In the genomic region with DNA sequence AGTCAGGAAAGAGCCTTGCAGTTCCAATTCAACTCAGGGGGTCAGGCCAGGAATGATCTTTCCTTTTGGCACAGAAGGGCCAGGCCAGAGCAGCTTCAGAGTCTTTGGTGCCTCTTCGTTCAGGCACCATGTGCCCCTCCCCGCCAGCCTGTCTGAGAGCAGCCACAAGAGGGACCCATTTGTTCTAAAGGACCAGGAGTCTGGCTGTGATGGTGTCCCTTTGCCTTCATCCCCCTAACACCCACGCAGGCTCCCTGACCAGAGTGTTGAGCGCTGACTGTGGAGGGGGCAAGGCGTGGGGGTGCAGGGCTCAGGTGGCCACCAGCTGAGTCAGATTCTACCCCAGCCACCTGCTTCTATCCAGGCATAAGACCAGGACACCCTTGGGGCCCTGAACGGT, we compare ENCODE assay signal across 14 cellular contexts.
DNase-seq lines count a peak whose midpoint lies in the region; TF ChIP-seq lines count a peak whose summit lies in the region.
"Had no signal": no experiment of that assay in that cellular context is flagged by ENCODE, and none has a peak within 500 bp of the region (broad histone marks: within the 10 kb centered on the region; RNA-seq: fewer than 3 reads in every experiment).

No MANE protein-coding gene starts in this region.

- H3K27ac Mint-ChIP-seq in activated naive CD4-positive, alpha-beta T cell treated with anti-CD3 and anti-CD28 coated beads for 36 hours = no peak overlapping the region
- H3K27ac Mint-ChIP-seq: activated naive CD8-positive, alpha-beta T cell had no signal

- no peaks in the 10 kb centered on the region for H3K4me1 ChIP-seq in A673 (ENCODE audit: insufficient read depth, low read length, poor library complexity, severe bottlenecking)
- H3K4me1 ChIP-seq in GM23248 (ENCODE audit: insufficient read depth) = no peaks in the 10 kb centered on the region
- no peaks in the 10 kb centered on the region for H3K4me1 ChIP-seq in OCI-LY7 (ENCODE audit: insufficient read depth, low read length, poor library complexity, severe bottlenecking)
- H3K4me1 ChIP-seq: SJCRH30 had no signal

- peak; percentile 64 for TF ChIP-seq CTCF in A673 (conservative IDR thresholded peaks at IDR 0.05; ENCODE audit: low read depth, low read length)
- no peak for TF ChIP-seq CTCF in OCI-LY7 (conservative IDR thresholded peaks at IDR 0.05; ENCODE audit: low read length)
- peak; percentile 31 for TF ChIP-seq CTCF in epithelial cell of proximal tubule (conservative IDR thresholded peaks at IDR 0.05; ENCODE audit: low read depth, low read length)

- H3K4me1 Mint-ChIP-seq in activated naive CD4-positive, alpha-beta T cell treated with anti-CD3 and anti-CD28 coated beads for 36 hours (ENCODE audit: low read depth) = peaks cover 2% of the 10 kb centered on the region

- H3K4me2 ChIP-seq in GM23248 (ENCODE audit: unreplicated experiment) = no peak overlapping the region
- no peak overlapping the region for H3K4me2 ChIP-seq in OCI-LY7 (ENCODE audit: low read length)

- BruUV-seq in A673 (replicated peaks; lab: Mats Ljungman, UMichigan) = no TSS peak
- BruUV-seq in OCI-LY7 (replicated peaks; lab: Mats Ljungman, UMichigan) = no TSS peak

- H3F3A ChIP-seq in GM23248 (ENCODE audit: insufficient read depth) = no peaks in the 10 kb centered on the region

- intact Hi-C loops in A673 (cut with micrococcal nuclease; ENCODE audit: unreplicated experiment) (no loop called here), OCI-LY7 (cut with micrococcal nuclease; ENCODE audit: unreplicated experiment) (no loop called here)
- intact Hi-C loops in activated naive CD4-positive, alpha-beta T cell treated with anti-CD3 and anti-CD28 coated beads for 36 hours (cut with micrococcal nuclease) = no loop called here

- H3K4me3 ChIP-seq in A673 (ENCODE audit: low read depth, low read length, poor library complexity, severe bottlenecking) (no peak overlapping the region), GM23248 (no peak overlapping the region), OCI-LY7 (ENCODE audit: low read depth, low read length, poor library complexity, severe bottlenecking) (no peak overlapping the region), epithelial cell of proximal tubule (ENCODE audit: low read depth, low read length) (no peak overlapping the region)
- H3K4me3 ChIP-seq: SJCRH30 had no signal

- POLR2A ChIA-PET in A673 (lab: Charles Lee; ENCODE audit: low non-redundant PET) = no interaction called here
- POLR2A ChIA-PET in OCI-LY7 (lab: Charles Lee) = no interaction called here

- H3K79me2 ChIP-seq in GM23248 (ENCODE audit: insufficient read depth) (no peaks in the 10 kb centered on the region), OCI-LY7 (ENCODE audit: insufficient read depth, low read depth, low read length) (no peaks in the 10 kb centered on the region)

- H4K20me1 ChIP-seq in GM23248 (ENCODE audit: insufficient read depth) (no peaks in the 10 kb centered on the region), OCI-LY7 (ENCODE audit: insufficient read depth, low read length) (no peaks in the 10 kb centered on the region)

- H2AFZ ChIP-seq in GM23248 = no peak overlapping the region
- no peak overlapping the region for H2AFZ ChIP-seq in OCI-LY7 (ENCODE audit: low read length)

- H3K9ac ChIP-seq in GM23248 = no peak overlapping the region

- H3K36me3 ChIP-seq in A673 (ENCODE audit: insufficient read depth, low read length, poor library complexity, severe bottlenecking) = no peaks in the 10 kb centered on the region
- H3K36me3 ChIP-seq in GM23248 (ENCODE audit: low read depth) = no peaks in the 10 kb centered on the region
- no peaks in the 10 kb centered on the region for H3K36me3 ChIP-seq in OCI-LY7 (ENCODE audit: insufficient read depth, low read length)
- H3K36me3 ChIP-seq: SJCRH30 had no signal

- H3K36me3 Mint-ChIP-seq in activated naive CD4-positive, alpha-beta T cell treated with anti-CD3 and anti-CD28 coated beads for 36 hours (ENCODE audit: low read depth) = no peaks in the 10 kb centered on the region
- H3K36me3 Mint-ChIP-seq: activated naive CD8-positive, alpha-beta T cell had no signal

- no peaks in the 10 kb centered on the region for H3K9me2 ChIP-seq in GM23248 (ENCODE audit: insufficient read depth)
- H3K9me2 ChIP-seq in OCI-LY7 (ENCODE audit: insufficient read depth, low read length) = no peaks in the 10 kb centered on the region

- DNase-seq in A673 (ENCODE audit: low spot score) = peak; percentile 53
- peak; percentile 33 for DNase-seq in GM23248
- DNase-seq in OCI-LY7 (ENCODE audit: low spot score) = peak; percentile 6
- DNase-seq in epithelial cell of proximal tubule (ENCODE audit: low read depth) = no peak
- no peak for DNase-seq in medulla oblongata (ENCODE audit: extremely low spot score)
- no peak for DNase-seq in SIG-M5 (lab: John Stamatoyannopoulos, UW)
- DNase-seq in midbrain (lab: John Stamatoyannopoulos, UW) = no peak
- no peak for DNase-seq in activated naive CD4-positive, alpha-beta T cell treated with anti-CD3 and anti-CD28 coated beads for 36 hours
- DNase-seq: activated CD4-positive, alpha-beta T cell treated with anti-CD3 and anti-CD28 coated beads, Interleukin-2, amount 50 U/mL, for 48 hours; C1 segment of cervical spinal cord; kidney; stimulated activated CD4-positive, alpha-beta T cell treated with anti-CD3 and anti-CD28 coated beads, Interleukin-2, amount 100 ng/mL, for 48 hours had no signal

- 53 to 68% methylated on average over 6 of the region's 6 CpGs for WGBS in GM23248 (ENCODE audit: low coverage in 1 of 2, low lambda C conversion rate in 2 of 2, missing lambda C conversion rate in 2 of 2), 2 experiments

- H3K27ac ChIP-seq in A673 (ENCODE audit: low read depth, low read length, poor library complexity, severe bottlenecking) (no peak overlapping the region), GM23248 (no peak overlapping the region), OCI-LY7 (ENCODE audit: low read depth, low read length, poor library complexity, severe bottlenecking) (no peak overlapping the region)
- H3K27ac ChIP-seq: SJCRH30 had no signal

- H3K4me3 Mint-ChIP-seq in activated naive CD4-positive, alpha-beta T cell treated with anti-CD3 and anti-CD28 coated beads for 36 hours = no peak overlapping the region
- H3K4me3 Mint-ChIP-seq: activated naive CD8-positive, alpha-beta T cell had no signal

- H3K9me3 Mint-ChIP-seq in activated naive CD4-positive, alpha-beta T cell treated with anti-CD3 and anti-CD28 coated beads for 36 hours = peaks cover under 1% of the 10 kb centered on the region

- H3K9me3 ChIP-seq in A673 (ENCODE audit: low read depth, low read length, poor library complexity, severe bottlenecking) (peaks cover 4% of the 10 kb centered on the region), GM23248 (ENCODE audit: low read depth) (no peaks in the 10 kb centered on the region), OCI-LY7 (ENCODE audit: low read length) (no peaks in the 10 kb centered on the region)
- H3K9me3 ChIP-seq: SJCRH30 had no signal

- peaks cover 14% of the 10 kb centered on the region for H3K27me3 Mint-ChIP-seq in activated naive CD4-positive, alpha-beta T cell treated with anti-CD3 and anti-CD28 coated beads for 36 hours (ENCODE audit: low read depth)

- H3K27me3 ChIP-seq in A673 (replicated peaks; ENCODE audit: insufficient read depth, low read depth, low read length, poor library complexity) (no peaks in the 10 kb centered on the region), GM23248 (replicated peaks; ENCODE audit: insufficient read depth) (no peaks in the 10 kb centered on the region)

- in situ Hi-C loops in GM23248 (cut with MboI) = no loop called here

- CTCF ChIA-PET in A673 (lab: Charles Lee) = interaction anchor here (0.7 to 1.1 kb wide), 2 partner anchors 58 to 337 kb away, joined by 4 to 6 read pairs; no protein-coding TSS in a partner anchor
- CTCF ChIA-PET in OCI-LY7 (lab: Charles Lee; ENCODE audit: unreplicated experiment) = no interaction called here
- CTCF ChIA-PET in activated naive CD4-positive, alpha-beta T cell treated with anti-CD3 and anti-CD28 coated beads for 36 hours (lab: Charles Lee) = no interaction called here

Comparison
In these comparisons a context has a peak if more than half of its experiments do, and no peak if none do; other contexts are left out.
1. DNase-seq: peak in A673 (single experiment), GM23248 (single experiment) and OCI-LY7 (single experiment); none in epithelial cell of proximal tubule (single experiment), medulla oblongata (single experiment), SIG-M5 (single experiment), midbrain (single experiment) and activated naive CD4-positive, alpha-beta T cell treated with anti-CD3 and anti-CD28 coated beads for 36 hours (single experiment).